In genomic region chr9:109250311-109250741, GRCh38 we compare ENCODE assay signal across 19 cellular contexts.
DNase-seq lines count a peak whose midpoint lies in the region; ATAC-seq and TF ChIP-seq lines count a peak whose summit lies in the region.
"Had no signal": no experiment of that assay in that cellular context is flagged by ENCODE, and none has a peak within 500 bp of the region (broad histone marks: within the 10 kb centered on the region; RNA-seq: fewer than 3 reads in every experiment).

No MANE protein-coding gene starts in this region.

- no peaks in the 10 kb centered on the region for H3K27me3 ChIP-seq in PC-9 (ENCODE audit: insufficient read depth, low read depth)
- H3K27me3 ChIP-seq in hepatocyte = no peaks in the 10 kb centered on the region
- H3K27me3 ChIP-seq in trophoblast cell (ENCODE audit: insufficient read depth, low read length) = no peaks in the 10 kb centered on the region
- H3K27me3 ChIP-seq: dorsolateral prefrontal cortex, sigmoid colon had no signal

- peak overlapping the region; percentile 4 for H3K14ac ChIP-seq in trophoblast cell (ENCODE audit: low read length)

- H3K4me1 ChIP-seq in PC-9 (replicated peaks; ENCODE audit: insufficient read depth) (peaks cover 72% of the 10 kb centered on the region), hepatocyte (ENCODE audit: insufficient read depth) (peaks cover 29% of the 10 kb centered on the region), trophoblast cell (ENCODE audit: control insufficient read depth in 1 of 2, insufficient read depth in 2 of 2, low read length in 2 of 2) (peaks cover 13 to 20% of the 10 kb centered on the region in 2 experiments)
- H3K4me1 ChIP-seq: sigmoid colon had no signal

- no TSS peak for BruUV-seq in PC-9 (replicated peaks; lab: Mats Ljungman, UMichigan)

- H3K4me2 ChIP-seq in PC-9 = peak overlapping the region; percentile 75
- peak overlapping the region; percentile 26 for H3K4me2 ChIP-seq in hepatocyte
- no peak overlapping the region for H3K4me2 ChIP-seq in trophoblast cell (ENCODE audit: low read length)

- peaks cover 60% of the 10 kb centered on the region for H3F3A ChIP-seq in PC-9 (ENCODE audit: insufficient read depth, low read depth)

- POLR2A ChIA-PET in PC-9 (lab: Charles Lee; ENCODE audit: unreplicated experiment) = no interaction called here

- H3K27ac ChIP-seq in C4-2B (peak overlapping the region; percentile 98), PC-9 (peak overlapping the region; percentile 95), hepatocyte (peak overlapping the region; percentile 84), trophoblast cell (ENCODE audit: low read depth, low read length) (no peak overlapping the region)
- H3K27ac ChIP-seq: dorsolateral prefrontal cortex, sigmoid colon, thoracic aorta had no signal

- H2AK5ac ChIP-seq in trophoblast cell (ENCODE audit: low read length) = no peak overlapping the region

- no peak overlapping the region; the same call in 1 of the 2 replicates for H3K4me3 ChIP-seq in PC-9
- H3K4me3 ChIP-seq in hepatocyte = no peak overlapping the region
- no peak overlapping the region for H3K4me3 ChIP-seq in trophoblast cell (ENCODE audit: low read depth, low read length)
- H3K4me3 ChIP-seq: dorsolateral prefrontal cortex, sigmoid colon, thoracic aorta had no signal

- H3K79me2 ChIP-seq in PC-9 (ENCODE audit: low read depth) = no peaks in the 10 kb centered on the region
- no peaks in the 10 kb centered on the region for H3K79me2 ChIP-seq in hepatocyte
- no peaks in the 10 kb centered on the region for H3K79me2 ChIP-seq in trophoblast cell (ENCODE audit: control insufficient read depth, insufficient read depth, low read length, poor library complexity)

- H3K18ac ChIP-seq in trophoblast cell (ENCODE audit: low read length) = peak overlapping the region; percentile 19

- H4K91ac ChIP-seq in trophoblast cell (ENCODE audit: low read depth, low read length) = no peak overlapping the region

- H3K36me3 ChIP-seq in PC-9 (ENCODE audit: low read depth) (no peaks in the 10 kb centered on the region), hepatocyte (replicated peaks; ENCODE audit: insufficient read depth, low read depth) (no peaks in the 10 kb centered on the region), trophoblast cell (ENCODE audit: control insufficient read depth in 1 of 2, insufficient read depth in 2 of 2, low read length in 2 of 2) (no peaks in the 10 kb centered on the region)
- H3K36me3 ChIP-seq: sigmoid colon, thoracic aorta had no signal

- H4K12ac ChIP-seq in trophoblast cell (ENCODE audit: low read depth, low read length) = no peak overlapping the region

- ATAC-seq in GM21390 (IDR thresholded peaks at IDR 0.05; ENCODE audit: unreplicated experiment) = no peak
- ATAC-seq: natural killer cell had no signal

- H3K9me3 ChIP-seq in PC-9 (ENCODE audit: insufficient read depth, low read depth) = no peaks in the 10 kb centered on the region
- no peaks in the 10 kb centered on the region for H3K9me3 ChIP-seq in hepatocyte (ENCODE audit: low read depth)
- no peaks in the 10 kb centered on the region for H3K9me3 ChIP-seq in trophoblast cell (ENCODE audit: insufficient read depth, low read depth, low read length)
- H3K9me3 ChIP-seq: sigmoid colon, thoracic aorta had no signal

- peaks cover 3% of the 10 kb centered on the region for H3K79me1 ChIP-seq in trophoblast cell (ENCODE audit: low read length)

- no peaks in the 10 kb centered on the region for H4K20me1 ChIP-seq in PC-9 (ENCODE audit: insufficient read depth)
- H4K20me1 ChIP-seq in hepatocyte (ENCODE audit: insufficient read depth, poor library complexity, severe bottlenecking) = no peaks in the 10 kb centered on the region

- H2BK12ac ChIP-seq in trophoblast cell (ENCODE audit: low read length) = no peak overlapping the region

- no peak overlapping the region for H2AFZ ChIP-seq in PC-9
- no peak overlapping the region for H2AFZ ChIP-seq in hepatocyte
- H2AFZ ChIP-seq in trophoblast cell (ENCODE audit: insufficient read depth, low read length, poor library complexity) = no peak overlapping the region

- H3K23ac ChIP-seq in trophoblast cell (ENCODE audit: low read length) = no peak overlapping the region

- no peak overlapping the region for H2BK120ac ChIP-seq in trophoblast cell (ENCODE audit: insufficient read depth, low read length, poor library complexity)

- DNase-seq in PC-9 (no peak), hepatocyte (ENCODE audit: low spot score) (no peak), trophoblast cell (no peak), DMS 273 treated with DMSO at 0.1 percent for 48 hours (lab: John Stamatoyannopoulos, UW) (no peak)
- no peak for DNase-seq in activated effector memory CD4-positive, alpha-beta T cell treated with anti-CD3 and anti-CD28 coated beads, Interleukin-2, amount 50 U/mL, for 16 hours
- DNase-seq: activated B cell treated with CpG ODN at 0.5 μM for 24 hours; activated CD4-positive, alpha-beta memory T cell treated with anti-CD3 and anti-CD28 coated beads for 36 hours; activated naive CD4-positive, alpha-beta T cell; central memory CD4-positive, alpha-beta T cell; dorsolateral prefrontal cortex; erythroblast; foreskin melanocyte; KG1; natural killer cell; NCI-H524 treated with DMSO at 0.1 percent for 48 hours; sigmoid colon had no signal

- no peak overlapping the region for H2BK5ac ChIP-seq in trophoblast cell (ENCODE audit: low read depth, low read length, poor library complexity)

- H4K8ac ChIP-seq in trophoblast cell (ENCODE audit: low read depth, low read length) = no peak overlapping the region

- intact Hi-C loops in PC-9 (cut with micrococcal nuclease; ENCODE audit: unreplicated experiment) = loop anchor here (2.0 to 10.0 kb wide), 2 partner anchors 66 to 146 kb away; no protein-coding TSS in a partner anchor

- TF ChIP-seq CTCF in C4-2B (conservative IDR thresholded peaks at IDR 0.05) (no peak), PC-9 (conservative IDR thresholded peaks at IDR 0.05) (no peak), hepatocyte (IDR thresholded peaks at IDR 0.05; ENCODE audit: poor library complexity) (no peak)

- H3K4ac ChIP-seq in trophoblast cell (ENCODE audit: low read depth, low read length) = no peak overlapping the region

- H3K9ac ChIP-seq in trophoblast cell (ENCODE audit: low read length) = no peak overlapping the region

- CTCF ChIA-PET in PC-9 (lab: Charles Lee) = interaction anchor here (0.6 kb wide), 1 partner anchor 366 kb away, joined by 4 read pairs; no protein-coding TSS in a partner anchor

- 93% methylated on average over 12 of the region's 12 CpGs for WGBS in hepatocyte (ENCODE audit: low lambda C conversion rate, missing lambda C conversion rate)
- no CpG with 5 or more reads among the region's 12 CpGs for WGBS in trophoblast cell (ENCODE audit: extremely low coverage, insufficient coverage, insufficient read length)

- H3K9me2 ChIP-seq in PC-9 (ENCODE audit: insufficient read depth) (no peaks in the 10 kb centered on the region), hepatocyte (replicated peaks; ENCODE audit: insufficient read depth) (no peaks in the 10 kb centered on the region)
